In the genomic region with DNA sequence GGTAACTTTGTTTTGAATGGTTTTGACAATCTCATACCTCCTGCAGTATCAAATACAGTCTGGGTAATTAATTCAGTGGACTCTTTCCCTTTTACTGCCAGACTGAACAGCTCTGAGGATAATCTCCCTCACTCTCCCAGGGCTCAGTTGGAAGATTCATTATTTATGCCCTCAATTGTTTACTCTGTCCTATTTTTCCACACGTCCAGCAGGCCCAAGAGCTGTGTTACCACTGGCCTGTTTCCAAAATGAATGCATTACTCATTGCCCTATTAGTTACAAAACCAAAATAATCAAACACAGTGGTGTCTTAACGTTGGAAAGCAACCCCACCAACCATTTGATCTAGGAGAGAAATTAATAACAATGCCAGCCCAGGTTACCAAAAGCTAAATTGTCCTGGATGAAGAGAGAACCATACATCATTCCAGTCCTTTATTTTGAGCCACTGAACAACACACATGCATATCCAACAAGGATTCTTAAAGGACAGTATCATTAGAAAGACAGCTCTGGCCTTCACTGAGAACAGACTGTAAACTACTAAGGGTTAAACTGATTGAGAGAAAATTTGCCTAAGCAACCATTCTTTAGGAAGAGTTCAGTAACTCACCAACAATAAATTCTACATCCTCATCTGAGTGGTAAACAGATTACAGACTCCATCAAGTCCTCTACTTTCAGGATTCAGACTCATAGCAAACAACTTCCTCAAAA, we compare ENCODE assay signal across 9 cellular contexts. TPM values are rescaled to one million over a fixed set of nuclear protein-coding genes. Genes with fewer than 3 reads are reported as not detected.
DNase-seq lines count a peak whose midpoint lies in the region; ATAC-seq and TF ChIP-seq lines count a peak whose summit lies in the region.
"Had no signal": no experiment of that assay in that cellular context is flagged by ENCODE, and none has a peak within 500 bp of the region (broad histone marks: within the 10 kb centered on the region; RNA-seq: fewer than 3 reads in every experiment).

No MANE protein-coding gene starts in this region.

- in situ Hi-C loops in GM13977 (cut with MboI; ENCODE audit: low pct_unique_long_range_greater_than_20kb, low sequenced_read_pairs, unreplicated experiment): no loop called here

- no peak for TF ChIP-seq CTCF in AG09309 (IDR thresholded peaks at IDR 0.05; ENCODE audit: control insufficient read depth, insufficient read depth, low read depth, low read length, missing control alignments)
- TF ChIP-seq CTCF in fibroblast of the aortic adventitia (IDR thresholded peaks at IDR 0.05; ENCODE audit: insufficient read depth, low read length): no peak
- no peak for TF ChIP-seq CTCF in psoas muscle (IDR thresholded peaks at IDR 0.05)
- TF ChIP-seq CTCF in GM13977 (IDR thresholded peaks at IDR 0.05; ENCODE audit: extremely low read depth, insufficient read depth, missing control alignments): no peak

- peak overlapping the region; percentile 89 for H3K27ac ChIP-seq in psoas muscle

- H3K9me3 ChIP-seq in psoas muscle: no peaks in the 10 kb centered on the region
- H3K9me3 ChIP-seq: ovary had no signal

- H3K4me3 ChIP-seq in AG09309 (ENCODE audit: control insufficient read depth, low read depth, low read length): no peak overlapping the region
- no peak overlapping the region for H3K4me3 ChIP-seq in fibroblast of the aortic adventitia (ENCODE audit: low read depth, low read length)
- H3K4me3 ChIP-seq in psoas muscle: peak overlapping the region; percentile 11
- H3K4me3 ChIP-seq: ovary had no signal

- peak; percentile 29 to 68 (median 46) for ATAC-seq in psoas muscle
- no peak for ATAC-seq in HG03097 (IDR thresholded peaks at IDR 0.05; ENCODE audit: low FRiP score, unreplicated experiment)
- no peak for ATAC-seq in HG02938 (IDR thresholded peaks at IDR 0.05; ENCODE audit: unreplicated experiment)

- H3K36me3 ChIP-seq in psoas muscle (ENCODE audit: insufficient read depth in 1 of 2, low read depth in 1 of 2): peaks cover 0 to 28% of the 10 kb centered on the region in 2 donors
- H3K36me3 ChIP-seq: ovary had no signal

- peak; percentile 69 for DNase-seq in AG09309 (ENCODE audit: low read depth)
- DNase-seq in HS-5 (ENCODE audit: low read depth): peak; percentile 63
- peak; percentile 41 for DNase-seq in SW480 (ENCODE audit: low spot score)
- peak; percentile 83 for DNase-seq in fibroblast of the aortic adventitia (ENCODE audit: low read depth)
- DNase-seq in psoas muscle: no peak
- no peak for DNase-seq in GM13977 (ENCODE audit: low spot score)

- H3K4me1 ChIP-seq in psoas muscle: peaks cover 49% of the 10 kb centered on the region

- 1 to 3% (median 1%) methylated on average over 2 of the region's 2 CpGs for WGBS in psoas muscle, 3 donors

- H3K27me3 ChIP-seq in psoas muscle (ENCODE audit: insufficient read depth in 3 of 3, low read length in 2 of 3): no peaks in the 10 kb centered on the region
- H3K27me3 ChIP-seq: ovary had no signal

- intact Hi-C loops in psoas muscle (cut with DNase I): loop anchor here (5.0 kb wide), 2 partner anchors 41 to 46 kb away; no protein-coding TSS in a partner anchor

RNA-seq across cellular contexts. Expression of gene FAM222B, which starts 34.5 kb away (rescaled TPM):
- total RNA-seq in fibroblast of the aortic adventitia (ENCODE audit: low replicate concordance) (1.6 and 7.0 TPM in 2 replicates), psoas muscle (10 to 100 TPM; 25.3 to 52.9 (median 36.0) TPM)
- polyA plus RNA-seq in psoas muscle: 10 to 100 TPM; 22.4 to 66.2 (median 32.2) TPM

RNA-seq across cellular contexts. Expression of gene ERAL1, which starts 46.7 kb away (rescaled TPM):
- total RNA-seq in fibroblast of the aortic adventitia (ENCODE audit: low replicate concordance): 16.3 and 38.1 TPM in 2 replicates
- total RNA-seq in psoas muscle: 10 to 100 TPM; 38.3 to 45.6 (median 43.4) TPM
- polyA plus RNA-seq in psoas muscle: 10 to 100 TPM; 41.0 to 98.5 (median 58.8) TPM

Comparison
In these comparisons a context has a peak if more than half of its experiments do, and no peak if none do; other contexts are left out.
1. DNase-seq: peak in AG09309 (single experiment), HS-5 (single experiment), SW480 (single experiment) and fibroblast of the aortic adventitia (single experiment); none in psoas muscle (0 of 2) and GM13977 (single experiment).
2. ATAC-seq: peak in psoas muscle (4 of 4); none in HG03097 (single experiment) and HG02938 (single experiment).